ENCODE assay signal across 8 cellular contexts in the genomic region with DNA sequence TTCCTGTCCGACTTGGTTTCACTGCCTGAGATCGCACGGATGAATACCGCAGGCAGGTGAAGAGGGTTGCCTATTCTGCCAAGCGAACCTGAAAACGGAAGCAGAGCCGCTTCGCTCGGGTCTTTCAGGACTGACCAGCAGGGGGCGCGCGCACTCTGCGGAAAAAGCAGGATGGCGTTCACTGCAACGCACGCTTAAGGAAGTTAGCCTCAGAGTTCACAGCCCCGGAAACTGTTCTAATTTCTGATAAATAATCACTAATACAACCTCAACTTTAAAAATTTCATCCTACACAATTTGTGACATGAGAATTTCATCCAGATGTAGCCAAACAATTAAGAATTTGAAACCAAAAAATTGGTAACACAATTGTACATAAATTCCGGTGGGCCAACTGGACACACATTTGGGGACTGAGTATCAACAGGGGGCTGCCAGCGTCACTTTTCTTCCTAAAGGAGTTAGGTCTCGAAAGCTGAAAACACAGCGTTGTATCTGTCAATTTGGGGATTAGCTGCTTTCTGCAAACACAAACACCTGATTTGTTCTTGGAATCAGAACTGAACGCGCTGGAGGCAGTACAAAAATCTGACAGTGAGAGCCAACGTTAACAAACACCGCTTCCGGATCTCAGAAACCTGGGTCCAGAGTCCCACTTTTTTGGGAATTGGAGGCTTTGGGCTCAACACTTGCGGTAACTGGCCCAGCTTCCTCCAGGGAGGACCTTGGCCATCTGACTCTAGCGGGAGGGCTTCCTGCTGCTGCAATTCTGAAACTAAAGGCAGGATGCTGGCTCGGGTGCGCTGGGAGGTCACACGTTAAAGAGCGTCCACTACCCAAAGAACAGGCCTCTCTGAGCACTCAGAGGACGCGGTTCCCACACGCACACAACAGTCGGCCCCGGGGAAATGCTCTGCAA. TPM values are rescaled to one million over a fixed set of nuclear protein-coding genes. Genes with fewer than 3 reads are reported as not detected.
DNase-seq lines count a peak whose midpoint lies in the region; ATAC-seq, FAIRE-seq and TF ChIP-seq lines count a peak whose summit lies in the region.

No MANE protein-coding gene starts in this region.

- H3K9me3 ChIP-seq in NT2/D1 (ENCODE audit: insufficient read depth, low read length), result no peaks in the 10 kb centered on the region
- no peaks in the 10 kb centered on the region for H3K9me3 ChIP-seq in endothelial cell of umbilical vein (replicated peaks; ENCODE audit: control insufficient read depth, insufficient read depth, low read length)
- no peaks in the 10 kb centered on the region for H3K9me3 ChIP-seq in mucosa of rectum (ENCODE audit: control insufficient read depth in 2 of 2, low read length in 2 of 2)

- no peaks in the 10 kb centered on the region for H3K9me1 ChIP-seq in endothelial cell of umbilical vein (replicated peaks; ENCODE audit: control insufficient read depth, extremely low read depth, insufficient read depth, low read length)

- H3K36me3 ChIP-seq in NT2/D1 (ENCODE audit: insufficient read depth, insufficient read length, low read length) (peaks cover 35% of the 10 kb centered on the region), endothelial cell of umbilical vein (ENCODE audit: control insufficient read depth in 2 of 2, extremely low read depth in 1 of 2, insufficient read depth in 2 of 2, low read length in 2 of 2) (peaks cover 10 to 36% of the 10 kb centered on the region in 2 experiments), mucosa of rectum (ENCODE audit: control insufficient read depth in 2 of 2, insufficient read depth in 2 of 2, low read length in 2 of 2) (peaks cover 0 to 4% of the 10 kb centered on the region in 2 donors)

- TF ChIP-seq POLR2A in endothelial cell of umbilical vein (IDR thresholded peaks at IDR 0.05; ENCODE audit: low read depth, low read length), result no peak

- peak; percentile 90 for FAIRE-seq in endothelial cell of umbilical vein (lab: Jason Lieb, UNC)

- peaks cover 8% of the 10 kb centered on the region for H4K20me1 ChIP-seq in endothelial cell of umbilical vein (replicated peaks; ENCODE audit: control insufficient read depth, extremely low read depth, insufficient read depth, low read length)

- H3K4me3 ChIP-seq in NT2/D1 (ENCODE audit: insufficient read length, low read depth) (no peak overlapping the region), endothelial cell of umbilical vein (replicated peaks in 1 of 3; ENCODE audit: insufficient read depth in 1 of 3, low read depth in 1 of 3, low read length in 3 of 3) (peak overlapping the region in 1 of 3 experiments; percentile 25), mucosa of rectum (ENCODE audit: low read length in 2 of 2) (peak overlapping the region in 1 of 2 donors; percentile 61)

- intact Hi-C loops in endothelial cell of umbilical vein (cut with micrococcal nuclease), result loop anchor here (1.0 to 10.0 kb wide), 7 partner anchors 107 to 392 kb away; a partner anchor contains a TSS

- POLR2A ChIA-PET in endothelial cell of umbilical vein (lab: Charles Lee), result interaction anchor here (0.8 to 1.3 kb wide), 2 partner anchors 53 to 235 kb away, joined by 4 read pairs; no protein-coding TSS in a partner anchor

- peak overlapping the region; percentile 68 for H3K4me2 ChIP-seq in endothelial cell of umbilical vein (ENCODE audit: insufficient read depth, low read length)

- CTCF ChIA-PET in endothelial cell of umbilical vein (lab: Charles Lee), result interaction anchor here (0.7 to 5.8 kb wide), 20 partner anchors 10 to 463 kb away, joined by 3 to 72 read pairs (median 6); a partner anchor contains a TSS

- ATAC-seq in GM19025 (IDR thresholded peaks at IDR 0.05; ENCODE audit: low read depth, unreplicated experiment) (peak; percentile 44), HG03520 (IDR thresholded peaks at IDR 0.05; ENCODE audit: unreplicated experiment) (peak; percentile 56)

- H2AFZ ChIP-seq in endothelial cell of umbilical vein (ENCODE audit: low read depth, low read length), result no peak overlapping the region

- DNase-seq in AML-193 (lab: John Stamatoyannopoulos, UW) (peak; percentile 66 to 73), NT2/D1 (ENCODE audit: low read depth, low spot score) (peak; percentile 68), endothelial cell of umbilical vein (ENCODE audit: low read depth, low spot score) (peak; percentile 88)
- peak; percentile 64 for DNase-seq in activated CD8-positive, alpha-beta memory T cell treated with anti-CD3 and anti-CD28 coated beads, Interleukin-2, amount 50 U/mL, for 1 hour (ENCODE audit: extremely low read depth)
- DNase-seq in stimulated activated CD8-positive, alpha-beta memory T cell treated with anti-CD3 and anti-CD28 coated beads, Interleukin-4, amount 100 ng/mL, for 24 hours (ENCODE audit: low read depth), result peak; percentile 83

- BruUV-seq in endothelial cell of umbilical vein (replicated peaks; lab: Mats Ljungman, UMichigan), result no TSS peak

- dilution Hi-C loops in endothelial cell of umbilical vein (cut with MboI; ENCODE audit: extremely low pct_ligation_motif_present, low sequenced_read_pairs), result no loop called here

- H3K27ac ChIP-seq in endothelial cell of umbilical vein (ENCODE audit: insufficient read depth, low read depth, low read length) (peak overlapping the region; percentile 74), mucosa of rectum (ENCODE audit: low read depth in 2 of 2, low read length in 2 of 2) (peak overlapping the region; percentile 31 to 53)

- H3K79me2 ChIP-seq in endothelial cell of umbilical vein (ENCODE audit: control insufficient read depth, insufficient read depth, low read length), result peaks cover 100% of the 10 kb centered on the region

- H3K4me1 ChIP-seq in NT2/D1 (ENCODE audit: insufficient read depth, insufficient read length), result peaks cover 6% of the 10 kb centered on the region
- peaks cover 77% of the 10 kb centered on the region for H3K4me1 ChIP-seq in endothelial cell of umbilical vein (ENCODE audit: control insufficient read depth, extremely low read depth, insufficient read depth, low read length)
- H3K4me1 ChIP-seq in mucosa of rectum (ENCODE audit: control insufficient read depth in 2 of 2, insufficient read depth in 2 of 2, low read length in 2 of 2), result peaks cover 2 to 6% of the 10 kb centered on the region in 2 donors

- H3K27me3 ChIP-seq in NT2/D1 (ENCODE audit: insufficient read depth, insufficient read length), result no peaks in the 10 kb centered on the region
- H3K27me3 ChIP-seq in endothelial cell of umbilical vein (ENCODE audit: control insufficient read depth in 2 of 2, insufficient read depth in 2 of 2, low read length in 2 of 2), result no peaks in the 10 kb centered on the region
- peaks cover 0 to 12% of the 10 kb centered on the region in 2 donors for H3K27me3 ChIP-seq in mucosa of rectum (ENCODE audit: control insufficient read depth in 2 of 2, insufficient read depth in 2 of 2, low read length in 2 of 2)

- H3K9ac ChIP-seq in NT2/D1 (ENCODE audit: insufficient read length, low read depth) (no peak overlapping the region), endothelial cell of umbilical vein (replicated peaks; ENCODE audit: extremely low read depth, insufficient read depth, low read length) (peak overlapping the region; percentile 46), mucosa of rectum (ENCODE audit: low read depth in 1 of 2, low read length in 2 of 2) (no peak overlapping the region)

- TF ChIP-seq CTCF in endothelial cell of umbilical vein (IDR thresholded peaks at IDR 0.05; ENCODE audit: extremely low read depth in 1 of 2, insufficient read depth in 1 of 2, low read depth in 1 of 2, low read length in 2 of 2), result peak; percentile 88 to 93

TF ChIP-seq in endothelial cell of umbilical vein, 7 proteins besides CTCF, POLR2A, EP300 and RAD21:
- TF ChIP-seq GATA2 (IDR thresholded peaks at IDR 0.05; ENCODE audit: insufficient read depth, insufficient read length, low read depth, low read length) (peak; percentile 33), POLR2AphosphoS5 (IDR thresholded peaks at IDR 0.05; ENCODE audit: insufficient read depth, low read depth, low read length) (peak; percentile 2), JUN (IDR thresholded peaks at IDR 0.05; ENCODE audit: borderline replicate concordance, insufficient read depth, insufficient read length, low read depth) (no peak)
TF ChIP-seq in endothelial cell of umbilical vein: peak in this region for 2.

RNA-seq across cellular contexts. Expression of a gene that starts 8.8 kb away (rescaled TPM):
- 119 and 121 TPM in 2 replicates for total RNA-seq in endothelial cell of umbilical vein
- polyA plus RNA-seq in endothelial cell of umbilical vein, result 60.9 and 65.2 TPM in 2 replicates
- 42.0 and 51.0 TPM in 2 replicates for polyA plus RNA-seq in endothelial cell of umbilical vein (2011; cell fraction: cytosol; rRNA removed)
- polyA plus RNA-seq in endothelial cell of umbilical vein (2011; cell fraction: nucleus; rRNA removed), result 71.1 and 99.1 TPM in 2 replicates
- polyA plus RNA-seq in endothelial cell of umbilical vein (2012), result 82.1 and 86.7 TPM in 2 replicates
- 45.8 and 47.4 TPM in 2 replicates for polyA minus RNA-seq in endothelial cell of umbilical vein
- 3.8 TPM for polyA minus RNA-seq in endothelial cell of umbilical vein (2011; cell fraction: cytosol; rRNA and poly(A)+ RNA removed)
- polyA minus RNA-seq in endothelial cell of umbilical vein (2011; cell fraction: nucleus; rRNA and poly(A)+ RNA removed), result 26.0 and 56.3 TPM in 2 replicates
